8 cellular contexts compared by ENCODE assay signal in genomic region chr18:5296706-5297320, GRCh38. TPM values are rescaled to one million over a fixed set of nuclear protein-coding genes. Genes with fewer than 3 reads are reported as not detected.
A peak's percentile ranks its signal among the peaks of the same experiment; 100 is the strongest.
DNase-seq lines count a peak whose midpoint lies in the region; ATAC-seq, FAIRE-seq and TF ChIP-seq lines count a peak whose summit lies in the region.

No MANE protein-coding gene starts in this region.

- peak overlapping the region; percentile 90 for H3K4me3 Mint-ChIP-seq in neural progenitor cell

- H3K4me1 ChIP-seq in neural progenitor cell (peaks cover 7% of the 10 kb centered on the region), subcutaneous abdominal adipose tissue (ENCODE audit: control insufficient read depth in 5 of 5, insufficient read depth in 5 of 5, low read length in 5 of 5) (peaks cover 3 to 24% (median 13%) of the 10 kb centered on the region in 5 donors)

- peaks cover 8% of the 10 kb centered on the region for H3K36me3 Mint-ChIP-seq in neural progenitor cell

- H3K27ac ChIP-seq in neural progenitor cell (no peak overlapping the region), subcutaneous abdominal adipose tissue (ENCODE audit: low read depth, low read length) (peak overlapping the region; percentile 92)

- H3K4me3 ChIP-seq in neural progenitor cell (peak overlapping the region; percentile 95), subcutaneous abdominal adipose tissue (ENCODE audit: low read depth in 1 of 5, low read length in 5 of 5) (peak overlapping the region; percentile 80 to 91 (median 87))

- H3K27me3 Mint-ChIP-seq in neural progenitor cell (ENCODE audit: insufficient read depth, low read depth) = peaks cover 4% of the 10 kb centered on the region

- H3K4me2 ChIP-seq in neural progenitor cell = peak overlapping the region; percentile 69

- no peak for TF ChIP-seq CTCF in neural progenitor cell (IDR thresholded peaks at IDR 0.05)

- peaks cover 22% of the 10 kb centered on the region for H3K4me1 Mint-ChIP-seq in neural progenitor cell

- peaks cover 57% of the 10 kb centered on the region for H3K27me3 ChIP-seq in neural progenitor cell
- H3K27me3 ChIP-seq in subcutaneous abdominal adipose tissue (ENCODE audit: control insufficient read depth in 5 of 5, insufficient read depth in 4 of 5, low read length in 5 of 5) = no peaks in the 10 kb centered on the region

- FAIRE-seq in frontal cortex (lab: Jason Lieb, UNC) = no peak

- no peaks in the 10 kb centered on the region for H3K9me3 Mint-ChIP-seq in neural progenitor cell

- peak; percentile 6 for ATAC-seq in GM21786 (IDR thresholded peaks at IDR 0.05; ENCODE audit: unreplicated experiment)

- H4K20me1 ChIP-seq in neural progenitor cell (ENCODE audit: low read depth) = peaks cover 11% of the 10 kb centered on the region

- H3K79me2 ChIP-seq in neural progenitor cell (ENCODE audit: low read depth) = peaks cover 14% of the 10 kb centered on the region

- peak overlapping the region; percentile 59 for H2AFZ ChIP-seq in neural progenitor cell (replicated peaks)

- peak overlapping the region; percentile 87 for H3K27ac Mint-ChIP-seq in neural progenitor cell

- H3K9ac ChIP-seq in neural progenitor cell (no peak overlapping the region), subcutaneous abdominal adipose tissue (ENCODE audit: low read length in 5 of 5) (peak overlapping the region; percentile 57 to 91 (median 75))

- peaks cover 20% of the 10 kb centered on the region for H3F3A ChIP-seq in neural progenitor cell (ENCODE audit: low read depth)

- H3K36me3 ChIP-seq in neural progenitor cell = peaks cover 4% of the 10 kb centered on the region
- peaks cover 0 to 11% (median 1%) of the 10 kb centered on the region in 5 donors for H3K36me3 ChIP-seq in subcutaneous abdominal adipose tissue (ENCODE audit: control insufficient read depth in 5 of 5, insufficient read depth in 5 of 5, low read length in 5 of 5)

- H3K9me3 ChIP-seq in neural progenitor cell (ENCODE audit: low read depth) (no peaks in the 10 kb centered on the region), subcutaneous abdominal adipose tissue (ENCODE audit: control insufficient read depth in 5 of 5, low read length in 5 of 5) (no peaks in the 10 kb centered on the region)

- DNase-seq in DMS114 treated with DMSO at 0.1 percent for 48 hours (lab: John Stamatoyannopoulos, UW; ENCODE audit: unreplicated experiment) (peak; percentile 71), KG1 (lab: John Stamatoyannopoulos, UW) (peak; percentile 16), RKO (ENCODE audit: low spot score) (peak; percentile 72), frontal cortex (ENCODE audit: low spot score in 2 of 2) (peak; percentile 46 to 51), neural progenitor cell (ENCODE audit: low spot score) (peak; percentile 91)
- peak; percentile 67 for DNase-seq in activated naive CD4-positive, alpha-beta T cell treated with Interleukin-2 at 50 U/mL for 16 hours

RNA-seq across cellular contexts. Expression of gene ZBTB14, which starts 1.3 kb away (rescaled TPM):
- 33.4 TPM for total RNA-seq in frontal cortex
- total RNA-seq in neural progenitor cell (ENCODE audit: low replicate concordance) = 16.1 and 22.5 TPM in 2 replicates

Comparison
In these comparisons a context has a peak if more than half of its experiments do, and no peak if none do; other contexts are left out.
1. DNase-seq: peak in every context shown above with its lines; median percentile 91 in neural progenitor cell; 72 in RKO; 71 in DMS114 treated with DMSO at 0.1 percent for 48 hours; 67 in activated naive CD4-positive, alpha-beta T cell treated with Interleukin-2 at 50 U/mL for 16 hours; 48 in frontal cortex; 16 in KG1.